ENCODE assay signal across 8 cellular contexts in genomic region chr13:51222510-51223283, GRCh38. TPM values are rescaled to one million over a fixed set of nuclear protein-coding genes. Genes with fewer than 3 reads are reported as not detected.
DNase-seq lines count a peak whose midpoint lies in the region; ATAC-seq and TF ChIP-seq lines count a peak whose summit lies in the region.

No MANE protein-coding gene starts in this region.

- no peak overlapping the region for H2AK5ac ChIP-seq in IMR-90 (ENCODE audit: low read depth, low read length)

- H3K4me3 Mint-ChIP-seq in activated CD4-positive, alpha-beta T cell treated with anti-CD3 and anti-CD28 coated beads, Interleukin-2, amount 10 ng/mL, durations not matched to agents 24 days and 14 days: peak overlapping the region; percentile 66
- peak overlapping the region; percentile 44 for H3K4me3 Mint-ChIP-seq in activated naive CD8-positive, alpha-beta T cell treated with anti-CD3 and anti-CD28 coated beads for 36 hours

- no peaks in the 10 kb centered on the region for H3F3A ChIP-seq in smooth muscle cell (ENCODE audit: low read depth)

- peak; percentile 31 for ATAC-seq in IMR-90 (ENCODE audit: low read depth)
- no peak for ATAC-seq in GM19023 (IDR thresholded peaks at IDR 0.05; ENCODE audit: unreplicated experiment)

- H3K4me2 ChIP-seq in IMR-90 (ENCODE audit: low read depth, low read length) (peak overlapping the region; percentile 72), smooth muscle cell (peak overlapping the region; percentile 94)

- H3K36me3 ChIP-seq in IMR-90 (ENCODE audit: control insufficient read depth, insufficient read depth, low read length) (no peaks in the 10 kb centered on the region), smooth muscle cell (ENCODE audit: low read depth) (no peaks in the 10 kb centered on the region)

- H3K9ac ChIP-seq in IMR-90 (ENCODE audit: low read depth, low read length): no peak overlapping the region
- H3K9ac ChIP-seq in smooth muscle cell (ENCODE audit: low read depth): no peak overlapping the region

- BruUV-seq in IMR-90 (replicated peaks; lab: Mats Ljungman, UMichigan): no TSS peak

- TF ChIP-seq RAD21 in IMR-90 (IDR thresholded peaks at IDR 0.05; ENCODE audit: low read length): no peak

- H2AFZ ChIP-seq in IMR-90 (replicated peaks; ENCODE audit: low read length, poor library complexity) (peak overlapping the region; percentile 89), smooth muscle cell (ENCODE audit: low read depth) (peak overlapping the region; percentile 78)

- H3K79me2 ChIP-seq in smooth muscle cell (ENCODE audit: low read depth): no peaks in the 10 kb centered on the region

- no peak overlapping the region for H2BK15ac ChIP-seq in IMR-90 (ENCODE audit: low read depth, low read length)

- no peak overlapping the region for H2BK20ac ChIP-seq in IMR-90 (ENCODE audit: low read depth, low read length)

- H3K27me3 Mint-ChIP-seq in activated CD4-positive, alpha-beta T cell treated with anti-CD3 and anti-CD28 coated beads, Interleukin-2, amount 10 ng/mL, durations not matched to agents 24 days and 14 days: peaks cover 59% of the 10 kb centered on the region
- H3K27me3 Mint-ChIP-seq in activated naive CD8-positive, alpha-beta T cell treated with anti-CD3 and anti-CD28 coated beads for 36 hours: peaks cover 59% of the 10 kb centered on the region

- WGBS in IMR-90 (ENCODE audit: extremely low coverage in 2 of 2, insufficient read length in 1 of 2), 2 experiments: no CpG with 5 or more reads among the region's 59 CpGs
- WGBS in smooth muscle cell (ENCODE audit: low lambda C conversion rate): under 1% methylated on average over 21 of the region's 59 CpGs

- H4K5ac ChIP-seq in IMR-90 (ENCODE audit: low read depth, low read length): no peak overlapping the region

- H3K9me3 ChIP-seq in IMR-90 (ENCODE audit: control insufficient read depth, insufficient read depth, low read length): no peaks in the 10 kb centered on the region
- no peaks in the 10 kb centered on the region for H3K9me3 ChIP-seq in smooth muscle cell (replicated peaks; ENCODE audit: low read depth)

- H3K4me1 ChIP-seq in IMR-90 (ENCODE audit: control insufficient read depth, insufficient read depth, low read length) (no peaks in the 10 kb centered on the region), smooth muscle cell (ENCODE audit: low read depth) (peaks cover 14% of the 10 kb centered on the region)

- H3K4ac ChIP-seq in IMR-90 (ENCODE audit: low read depth, low read length): no peak overlapping the region

- H3K27ac Mint-ChIP-seq in activated CD4-positive, alpha-beta T cell treated with anti-CD3 and anti-CD28 coated beads, Interleukin-2, amount 10 ng/mL, durations not matched to agents 24 days and 14 days: no peak overlapping the region
- no peak overlapping the region for H3K27ac Mint-ChIP-seq in activated naive CD8-positive, alpha-beta T cell treated with anti-CD3 and anti-CD28 coated beads for 36 hours

- no peak overlapping the region for H3K18ac ChIP-seq in IMR-90 (ENCODE audit: low read depth, low read length)

- CTCF ChIA-PET in IMR-90 (lab: Yijun Ruan, JAX): interaction anchor here (1.2 to 1.6 kb wide), 2 partner anchors 10 to 63 kb away, joined by 3 to 4 read pairs; no protein-coding TSS in a partner anchor

- TF ChIP-seq POLR2A in IMR-90 (IDR thresholded peaks at IDR 0.05; ENCODE audit: low read depth, low read length): no peak

- H3K36me3 Mint-ChIP-seq in activated CD4-positive, alpha-beta T cell treated with anti-CD3 and anti-CD28 coated beads, Interleukin-2, amount 10 ng/mL, durations not matched to agents 24 days and 14 days (ENCODE audit: low read depth): no peaks in the 10 kb centered on the region
- H3K36me3 Mint-ChIP-seq in activated naive CD8-positive, alpha-beta T cell treated with anti-CD3 and anti-CD28 coated beads for 36 hours: no peaks in the 10 kb centered on the region

- intact Hi-C loops in activated CD4-positive, alpha-beta T cell treated with anti-CD3 and anti-CD28 coated beads, Interleukin-2, amount 10 ng/mL, durations not matched to agents 24 days and 14 days (cut with micrococcal nuclease): loop anchor here (2.0 to 5.0 kb wide), 2 partner anchors 64 to 575 kb away; no protein-coding TSS in a partner anchor
- intact Hi-C loops in IMR-90 (cut with micrococcal nuclease): loop anchor here (1.0 to 10.0 kb wide), 3 partner anchors 64 to 582 kb away; partner anchors contain the start of gene DHRS12

- no peak for DNase-seq in activated CD4-positive, alpha-beta T cell treated with anti-CD3 and anti-CD28 coated beads, Interleukin-2, amount 10 ng/mL, durations not matched to agents 24 days and 14 days
- DNase-seq in activated CD4-positive, alpha-beta T cell treated with anti-CD3 and anti-CD28 coated beads, Interleukin-2, amount 50 U/mL, for 4 hours: no peak
- no peak for DNase-seq in IMR-90
- no peak for DNase-seq in activated naive CD8-positive, alpha-beta T cell treated with anti-CD3 and anti-CD28 coated beads for 36 hours
- DNase-seq in smooth muscle cell (lab: John Stamatoyannopoulos, UW; ENCODE audit: unreplicated experiment): no peak
- DNase-seq in NCI-H345 (lab: John Stamatoyannopoulos, UW): no peak

- peaks cover 63% of the 10 kb centered on the region for H3K27me3 ChIP-seq in IMR-90 (ENCODE audit: control insufficient read depth, insufficient read depth, low read length)
- peaks cover 71% of the 10 kb centered on the region for H3K27me3 ChIP-seq in smooth muscle cell (ENCODE audit: low read depth)

- in situ Hi-C loops in IMR-90 (cut with MboI; ENCODE audit: low sequenced_read_pairs): no loop called here

- TF ChIP-seq CTCF in IMR-90 (conservative IDR thresholded peaks at IDR 0.05; ENCODE audit: low read depth, low read length) (no peak), smooth muscle cell (IDR thresholded peaks at IDR 0.05; ENCODE audit: borderline replicate concordance, insufficient read depth, poor library complexity, severe bottlenecking) (no peak)

- no peak overlapping the region for H3K56ac ChIP-seq in IMR-90 (ENCODE audit: extremely low read depth, insufficient read depth, low read length)

- no peaks in the 10 kb centered on the region for H3K9me3 Mint-ChIP-seq in activated CD4-positive, alpha-beta T cell treated with anti-CD3 and anti-CD28 coated beads, Interleukin-2, amount 10 ng/mL, durations not matched to agents 24 days and 14 days
- no peaks in the 10 kb centered on the region for H3K9me3 Mint-ChIP-seq in activated naive CD8-positive, alpha-beta T cell treated with anti-CD3 and anti-CD28 coated beads for 36 hours

- no peak overlapping the region for H4K8ac ChIP-seq in IMR-90 (ENCODE audit: low read depth in 2 of 2, low read length in 2 of 2)

- peak overlapping the region; percentile 27 for H3K4me3 ChIP-seq in IMR-90 (ENCODE audit: insufficient read depth, low read depth, low read length)
- peak overlapping the region; percentile 94 for H3K4me3 ChIP-seq in iPS-11a (ENCODE audit: low read depth, low read length)
- peak overlapping the region; percentile 70 for H3K4me3 ChIP-seq in smooth muscle cell

- no peak overlapping the region for H4K91ac ChIP-seq in IMR-90 (ENCODE audit: insufficient read depth, low read depth, low read length)

- H3K14ac ChIP-seq in IMR-90 (replicated peaks; ENCODE audit: low read depth, low read length): no peak overlapping the region

- no peak overlapping the region for H2BK5ac ChIP-seq in IMR-90 (ENCODE audit: low read depth, low read length, poor library complexity, severe bottlenecking)

- H4K20me1 ChIP-seq in IMR-90 (ENCODE audit: insufficient read depth, low read length): no peaks in the 10 kb centered on the region
- H4K20me1 ChIP-seq in smooth muscle cell (ENCODE audit: low read depth): no peaks in the 10 kb centered on the region

- no peaks in the 10 kb centered on the region for H3K79me1 ChIP-seq in IMR-90 (ENCODE audit: low read depth in 1 of 2, low read length in 2 of 2)

- no peak overlapping the region for H2AK9ac ChIP-seq in IMR-90 (replicated peaks; ENCODE audit: low read depth, low read length, poor library complexity)

- dilution Hi-C loops in IMR-90 (cut with HindIII; ENCODE audit: low sequenced_read_pairs, unreplicated experiment): no loop called here

- no peak overlapping the region for H3K27ac ChIP-seq in IMR-90 (ENCODE audit: insufficient read depth, low read length)
- H3K27ac ChIP-seq in smooth muscle cell (ENCODE audit: low read depth): no peak overlapping the region

- peaks cover 3% of the 10 kb centered on the region for H3K4me1 Mint-ChIP-seq in activated CD4-positive, alpha-beta T cell treated with anti-CD3 and anti-CD28 coated beads, Interleukin-2, amount 10 ng/mL, durations not matched to agents 24 days and 14 days
- peaks cover 2% of the 10 kb centered on the region for H3K4me1 Mint-ChIP-seq in activated naive CD8-positive, alpha-beta T cell treated with anti-CD3 and anti-CD28 coated beads for 36 hours

- POLR2A ChIA-PET in IMR-90 (lab: Charles Lee; ENCODE audit: unreplicated experiment): no interaction called here

- no peaks in the 10 kb centered on the region for H3K9me1 ChIP-seq in IMR-90 (ENCODE audit: insufficient read depth, low read length)

- H2BK120ac ChIP-seq in IMR-90 (ENCODE audit: low read depth, low read length): no peak overlapping the region

- peak overlapping the region; percentile 72; the same call in 1 of the 2 replicates for H3K23ac ChIP-seq in IMR-90 (ENCODE audit: low read depth, low read length)

TF ChIP-seq in IMR-90, 13 proteins besides CTCF, POLR2A, EP300 and RAD21:
- TF ChIP-seq USF2 (IDR thresholded peaks at IDR 0.05; ENCODE audit: low read depth, low read length) (no peak), MAZ (IDR thresholded peaks at IDR 0.05; ENCODE audit: borderline replicate concordance, low read depth, low read length) (peak; percentile 2; the same call in 1 of the 2 replicates)

RNA-seq across cellular contexts. Expression of gene FAM124A, which starts 0.5 kb away (rescaled TPM):
- total RNA-seq in activated CD4-positive, alpha-beta T cell treated with anti-CD3 and anti-CD28 coated beads, Interleukin-2, amount 10 ng/mL, durations not matched to agents 24 days and 14 days: 0.82 and 1.1 TPM in 2 replicates
- total RNA-seq in IMR-90 (2012; rRNA removed): not detected in 2 replicates
- polyA plus RNA-seq in IMR-90 (2012; rRNA removed): 0.03 and 0.04 TPM in 2 replicates
- 0.05 and 0.07 TPM in 2 replicates for polyA plus RNA-seq in IMR-90 (2012; cell fraction: cytosol; rRNA removed)
- polyA plus RNA-seq in IMR-90 (2012; cell fraction: nucleus; rRNA removed; ENCODE audit: low replicate concordance): 0.05 TPM in 1 of 2 replicates, not detected in the other
- under 1 TPM; 0.21 to 0.30 TPM for total RNA-seq in activated naive CD8-positive, alpha-beta T cell treated with anti-CD3 and anti-CD28 coated beads for 36 hours
- total RNA-seq in smooth muscle cell: not detected in 2 replicates
- 0.06 and 0.18 TPM in 2 replicates for polyA plus RNA-seq in smooth muscle cell

Comparison
In these comparisons a context has a peak if more than half of its experiments do, and no peak if none do; other contexts are left out.
1. H3K4me3 ChIP-seq: peak in every context shown above with its lines; median percentile 94 in iPS-11a; 70 in smooth muscle cell; 27 in IMR-90.